Comparison of ENCODE assay signal across 9 cellular contexts in the genomic region with DNA sequence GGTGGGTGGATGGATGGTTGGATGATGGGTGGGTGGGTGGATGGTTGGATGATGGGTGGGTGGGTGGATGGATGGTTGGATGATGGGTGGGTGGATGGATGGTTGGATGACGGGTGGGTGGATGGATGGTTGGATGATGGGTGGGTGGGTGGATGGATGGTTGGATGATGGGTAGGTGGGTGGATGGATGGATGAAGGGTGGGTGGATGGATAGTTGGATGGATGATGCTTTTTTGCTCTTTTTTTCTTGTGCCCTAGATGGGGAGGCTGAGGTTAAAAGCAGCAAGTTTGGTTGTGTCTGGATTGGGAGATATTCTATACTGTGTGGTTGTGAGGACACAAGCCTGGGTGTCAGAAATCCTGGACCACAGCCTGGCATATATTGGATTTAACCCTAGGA. TPM values are rescaled to one million over a fixed set of nuclear protein-coding genes. Genes with fewer than 3 reads are reported as not detected.
"Had no signal": no experiment of that assay in that cellular context is flagged by ENCODE, and none has a peak within 500 bp of the region (broad histone marks: within the 10 kb centered on the region; RNA-seq: fewer than 3 reads in every experiment).

No MANE protein-coding gene starts in this region.

- H3K4me3 ChIP-seq: K562 had no signal

- H3K4me1 Mint-ChIP-seq: IgD-negative memory B cell had no signal

- H3K9me3 Mint-ChIP-seq: IgD-negative memory B cell had no signal

- DNase-seq: IMR-90, KBM-7, KG1 had no signal

- ATAC-seq: HepG2, K562 had no signal

- H3K27ac Mint-ChIP-seq: IgD-negative memory B cell had no signal

- H3K36me3 Mint-ChIP-seq: IgD-negative memory B cell had no signal

- H3K27ac ChIP-seq: HL-60 had no signal

- H3K4me3 Mint-ChIP-seq: IgD-negative memory B cell had no signal

RNA-seq across cellular contexts. Expression of gene LCN12, which starts 5.4 kb away (rescaled TPM):
- total RNA-seq: HT1080, IMR-90, K562 had no signal
- polyA plus RNA-seq: IgD-negative memory B cell had no signal

RNA-seq across cellular contexts. Expression of gene C8G, which starts 12.4 kb away (rescaled TPM):
- total RNA-seq: IMR-90 had no signal
- polyA plus RNA-seq: IgD-negative memory B cell had no signal

RNA-seq across cellular contexts. Expression of gene PTGDS, which starts 19.8 kb away (rescaled TPM):
- total RNA-seq: HT-29, HT1080, IMR-90 had no signal
- polyA plus RNA-seq: IgD-negative memory B cell had no signal

RNA-seq across cellular contexts. Expression of gene LCNL1, which starts 25.3 kb away (rescaled TPM):
- total RNA-seq: HepG2, HT-29, HT1080, IMR-90 had no signal
- polyA plus RNA-seq: HepG2, IgD-negative memory B cell had no signal
